17 cellular contexts compared by ENCODE assay signal in genomic region chr9:89996106-89996505, GRCh38.
A peak's percentile ranks its signal among the peaks of the same experiment; 100 is the strongest.
DNase-seq lines count a peak whose midpoint lies in the region; ATAC-seq and TF ChIP-seq lines count a peak whose summit lies in the region.
"Had no signal": no experiment of that assay in that cellular context is flagged by ENCODE, and none has a peak within 500 bp of the region (broad histone marks: within the 10 kb centered on the region; RNA-seq: fewer than 3 reads in every experiment).

No MANE protein-coding gene starts in this region.

- TF ChIP-seq POLR2A in uterus (IDR thresholded peaks at IDR 0.05) = no peak

- DNase-seq in Right ventricle myocardium inferior (ENCODE audit: missing footprints) (peak; percentile 68), cardiac septum (ENCODE audit: low spot score) (no peak), OCI-M1 (lab: John Stamatoyannopoulos, UW) (peak; percentile 3), left colon (peak; percentile 36 to 46), NCI-H526 treated with DMSO at 0.1 percent for 48 hours (lab: John Stamatoyannopoulos, UW) (no peak), HCEC 1CT (no peak), uterus (no peak)
- DNase-seq: activated naive CD8-positive, alpha-beta T cell treated with anti-CD3 and anti-CD28 coated beads, Interleukin-2, amount 10 ng/mL, durations not matched to agents 7 days and 5 days; body of pancreas; cortex of kidney; heart right ventricle; KBM-7; natural killer cell; NCI-H2171 treated with DMSO at 0.1 percent for 48 hours; psoas muscle had no signal

- intact Hi-C loops in Right ventricle myocardium inferior (cut with DNase I) (no loop called here), cardiac septum (cut with DNase I) (loop anchor here (5.0 kb wide), 1 partner anchor 106 kb away; no protein-coding TSS in a partner anchor), left colon (cut with DNase I, micrococcal nuclease) (loop anchor here in 1 of 2 donors (10.0 kb wide), 1 partner anchor 391 kb away; the partner anchor contains the start of gene GADD45G), uterus (cut with DNase I; ENCODE audit: low total_unique reads) (no loop called here)

- ATAC-seq in Right ventricle myocardium inferior (peak; percentile 29), left colon (no peak), HG02798 (IDR thresholded peaks at IDR 0.05; ENCODE audit: poor library complexity, unreplicated experiment) (no peak)
- ATAC-seq: activated T-helper 17 cell treated with anti-CD3 and anti-CD28 coated beads, Interleukin-2, amount 50 U/mL, for 72 hours; body of pancreas; natural killer cell had no signal

- peaks cover 0 to 7% of the 10 kb centered on the region in 2 donors for H3K4me1 ChIP-seq in uterus

- H3K27me3 ChIP-seq in uterus = no peaks in the 10 kb centered on the region
- H3K27me3 ChIP-seq: body of pancreas, heart right ventricle had no signal

- H3K4me3 ChIP-seq in uterus = no peak overlapping the region
- H3K4me3 ChIP-seq: body of pancreas, heart right ventricle, psoas muscle had no signal

- H3K27ac ChIP-seq in uterus = no peak overlapping the region
- H3K27ac ChIP-seq: body of pancreas, psoas muscle had no signal

- no peaks in the 10 kb centered on the region for H3K36me3 ChIP-seq in uterus
- H3K36me3 ChIP-seq: heart right ventricle had no signal

- TF ChIP-seq CTCF in uterus (IDR thresholded peaks at IDR 0.05) = no peak

- H3K9me3 ChIP-seq in uterus = no peaks in the 10 kb centered on the region
- H3K9me3 ChIP-seq: body of pancreas, heart right ventricle, psoas muscle had no signal

Comparison
In these comparisons a context has a peak if more than half of its experiments do, and no peak if none do; other contexts are left out.
1. DNase-seq: peak in Right ventricle myocardium inferior (single experiment), OCI-M1 (single experiment) and left colon (2 of 2); none in cardiac septum (single experiment), NCI-H526 treated with DMSO at 0.1 percent for 48 hours (single experiment), HCEC 1CT (single experiment) and uterus (0 of 2).